ENCODE assay signal across 8 cellular contexts in genomic region chr7:108454674-108455523, GRCh38. TPM values are rescaled to one million over a fixed set of nuclear protein-coding genes. Genes with fewer than 3 reads are reported as not detected.
DNase-seq lines count a peak whose midpoint lies in the region; ATAC-seq and TF ChIP-seq lines count a peak whose summit lies in the region.

No MANE protein-coding gene starts in this region.

- H3K36me3 ChIP-seq in left ventricle myocardium inferior, result no peaks in the 10 kb centered on the region

- no peaks in the 10 kb centered on the region for H3K36me3 Mint-ChIP-seq in activated CD4-positive, alpha-beta T cell treated with anti-CD3 and anti-CD28 coated beads for 36 hours (ENCODE audit: low read depth)
- H3K36me3 Mint-ChIP-seq in activated naive CD8-positive, alpha-beta T cell treated with anti-CD3 and anti-CD28 coated beads, Interleukin-2, amount 50 U/mL, for 24 hours (ENCODE audit: low read depth), result no peaks in the 10 kb centered on the region
- no peaks in the 10 kb centered on the region for H3K36me3 Mint-ChIP-seq in progenitor cell of endocrine pancreas (ENCODE audit: insufficient read depth)

- H3K27me3 ChIP-seq in left ventricle myocardium inferior (ENCODE audit: low read depth), result peaks cover 100% of the 10 kb centered on the region

- H3K9me3 Mint-ChIP-seq in activated CD4-positive, alpha-beta T cell treated with anti-CD3 and anti-CD28 coated beads for 36 hours (ENCODE audit: low read depth), result no peaks in the 10 kb centered on the region
- no peaks in the 10 kb centered on the region for H3K9me3 Mint-ChIP-seq in activated naive CD8-positive, alpha-beta T cell treated with anti-CD3 and anti-CD28 coated beads, Interleukin-2, amount 50 U/mL, for 24 hours
- no peaks in the 10 kb centered on the region for H3K9me3 Mint-ChIP-seq in progenitor cell of endocrine pancreas (ENCODE audit: low read depth)

- H3K4me3 ChIP-seq in left ventricle myocardium inferior, result peak overlapping the region; percentile 67

- intact Hi-C loops in activated CD4-positive, alpha-beta T cell treated with anti-CD3 and anti-CD28 coated beads for 36 hours (cut with DNase I, micrococcal nuclease), result loop anchor here in 1 of 2 experiments (5.0 kb wide), 1 partner anchor 38 kb away; no protein-coding TSS in a partner anchor
- intact Hi-C loops in left ventricle myocardium inferior (cut with micrococcal nuclease), result no loop called here

- peaks cover 44% of the 10 kb centered on the region for H3K27me3 Mint-ChIP-seq in activated CD4-positive, alpha-beta T cell treated with anti-CD3 and anti-CD28 coated beads for 36 hours
- peaks cover 31% of the 10 kb centered on the region for H3K27me3 Mint-ChIP-seq in activated naive CD8-positive, alpha-beta T cell treated with anti-CD3 and anti-CD28 coated beads, Interleukin-2, amount 50 U/mL, for 24 hours
- peaks cover 30% of the 10 kb centered on the region for H3K27me3 Mint-ChIP-seq in progenitor cell of endocrine pancreas

- H3K4me1 Mint-ChIP-seq in activated CD4-positive, alpha-beta T cell treated with anti-CD3 and anti-CD28 coated beads for 36 hours, result peaks cover 18% of the 10 kb centered on the region
- H3K4me1 Mint-ChIP-seq in activated naive CD8-positive, alpha-beta T cell treated with anti-CD3 and anti-CD28 coated beads, Interleukin-2, amount 50 U/mL, for 24 hours, result peaks cover 44% of the 10 kb centered on the region
- H3K4me1 Mint-ChIP-seq in progenitor cell of endocrine pancreas (ENCODE audit: low read depth), result peaks cover 6% of the 10 kb centered on the region

- peaks cover 26% of the 10 kb centered on the region for H3K4me1 ChIP-seq in left ventricle myocardium inferior

- peak; percentile 54 for DNase-seq in activated CD4-positive, alpha-beta T cell treated with anti-CD3 and anti-CD28 coated beads for 36 hours
- DNase-seq in activated CD4-positive, alpha-beta T cell treated with anti-CD3 and anti-CD28 coated beads, Interleukin-2, amount 50 U/mL, for 4 hours, result no peak
- peak; percentile 62 for DNase-seq in NCI-H2171 (lab: John Stamatoyannopoulos, UW)
- DNase-seq in activated naive CD8-positive, alpha-beta T cell treated with anti-CD3 and anti-CD28 coated beads, Interleukin-2, amount 50 U/mL, for 24 hours, result peak; percentile 31
- no peak for DNase-seq in left ventricle myocardium inferior
- peak; percentile 27 for DNase-seq in progenitor cell of endocrine pancreas (ENCODE audit: low spot score, unreplicated experiment)
- no peak for DNase-seq in NCI-H1048 (lab: John Stamatoyannopoulos, UW)

- no peak for TF ChIP-seq CTCF in left ventricle myocardium inferior (IDR thresholded peaks at IDR 0.05; ENCODE audit: borderline replicate concordance)
- TF ChIP-seq CTCF in progenitor cell of endocrine pancreas (IDR thresholded peaks at IDR 0.05; ENCODE audit: unreplicated experiment), result no peak

- H3K4me3 Mint-ChIP-seq in activated CD4-positive, alpha-beta T cell treated with anti-CD3 and anti-CD28 coated beads for 36 hours, result peak overlapping the region; percentile 67
- peak overlapping the region; percentile 76 for H3K4me3 Mint-ChIP-seq in activated naive CD8-positive, alpha-beta T cell treated with anti-CD3 and anti-CD28 coated beads, Interleukin-2, amount 50 U/mL, for 24 hours
- peak overlapping the region; percentile 94 for H3K4me3 Mint-ChIP-seq in progenitor cell of endocrine pancreas (ENCODE audit: low read depth)

- no peak overlapping the region for H3K27ac ChIP-seq in left ventricle myocardium inferior (replicated peaks)

- H3K9me3 ChIP-seq in left ventricle myocardium inferior (replicated peaks), result no peaks in the 10 kb centered on the region

- ATAC-seq in activated CD4-positive, alpha-beta T cell treated with anti-CD3 and anti-CD28 coated beads for 36 hours, result peak; percentile 51
- peak; percentile 53 for ATAC-seq in activated naive CD8-positive, alpha-beta T cell treated with anti-CD3 and anti-CD28 coated beads, Interleukin-2, amount 50 U/mL, for 24 hours
- no peak for ATAC-seq in HG03175 (IDR thresholded peaks at IDR 0.05; ENCODE audit: unreplicated experiment)

- H3K27ac Mint-ChIP-seq in activated CD4-positive, alpha-beta T cell treated with anti-CD3 and anti-CD28 coated beads for 36 hours, result no peak overlapping the region
- H3K27ac Mint-ChIP-seq in activated naive CD8-positive, alpha-beta T cell treated with anti-CD3 and anti-CD28 coated beads, Interleukin-2, amount 50 U/mL, for 24 hours, result no peak overlapping the region
- peak overlapping the region; percentile 91 for H3K27ac Mint-ChIP-seq in progenitor cell of endocrine pancreas

- POLR2A ChIA-PET in activated CD4-positive, alpha-beta T cell treated with anti-CD3 and anti-CD28 coated beads for 36 hours (lab: Charles Lee), result no interaction called here

- CTCF ChIA-PET in activated CD4-positive, alpha-beta T cell treated with anti-CD3 and anti-CD28 coated beads for 36 hours (lab: Charles Lee), result interaction anchor here (0.6 to 0.7 kb wide), 2 partner anchors 260 to 1397 kb away, joined by 3 read pairs; no protein-coding TSS in a partner anchor

RNA-seq across cellular contexts. Expression of gene NRCAM, which starts 1.3 kb away (rescaled TPM):
- total RNA-seq in activated CD4-positive, alpha-beta T cell treated with anti-CD3 and anti-CD28 coated beads for 36 hours, result 1 to 10 TPM in 1 of 2 experiments, under 1 TPM in 1; 0.60 to 1.0 TPM
- total RNA-seq in left ventricle myocardium inferior, result 0.14 TPM
- total RNA-seq in progenitor cell of endocrine pancreas, result 19.2 and 19.9 TPM in 2 replicates

Comparison
In these comparisons a context has a peak if more than half of its experiments do, and no peak if none do; other contexts are left out.
1. DNase-seq: peak in activated CD4-positive, alpha-beta T cell treated with anti-CD3 and anti-CD28 coated beads for 36 hours (single experiment), NCI-H2171 (single experiment), activated naive CD8-positive, alpha-beta T cell treated with anti-CD3 and anti-CD28 coated beads, Interleukin-2, amount 50 U/mL, for 24 hours (single experiment) and progenitor cell of endocrine pancreas (single experiment); none in activated CD4-positive, alpha-beta T cell treated with anti-CD3 and anti-CD28 coated beads, Interleukin-2, amount 50 U/mL, for 4 hours (0 of 2), left ventricle myocardium inferior (single experiment) and NCI-H1048 (single experiment).
2. RNA of gene NRCAM, which starts 1.3 kb away (total RNA-seq): 19.2 to 19.9 TPM in progenitor cell of endocrine pancreas; 0.60 to 1.0 TPM in activated CD4-positive, alpha-beta T cell treated with anti-CD3 and anti-CD28 coated beads for 36 hours and 0.14 TPM in left ventricle myocardium inferior (single experiment); every median in the first group is over 10 times any median in the second.
3. Peak in every context shown above with its lines, with median percentiles within 50 percentile points of each other: H3K4me3 Mint-ChIP-seq.